In the genomic region with DNA sequence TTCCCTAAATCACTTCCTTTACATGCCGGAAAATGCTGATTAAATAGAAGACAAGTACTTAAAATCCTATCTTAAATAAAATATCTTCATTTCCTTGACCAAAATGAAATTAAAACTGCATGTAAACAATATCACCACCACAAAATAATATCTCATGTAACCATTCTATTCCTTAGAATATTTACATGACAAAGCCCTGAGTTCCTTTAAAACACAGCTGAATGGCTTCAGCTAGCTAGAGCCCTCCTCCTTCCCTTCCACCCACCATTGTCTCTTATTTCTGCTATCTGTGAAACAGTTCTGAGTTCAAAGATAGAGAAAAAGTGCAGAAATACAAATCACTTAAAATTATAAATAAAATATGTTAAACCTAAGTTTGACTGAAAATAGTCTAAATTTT, we compare ENCODE assay signal across 12 cellular contexts.
A peak's percentile ranks its signal among the peaks of the same experiment; 100 is the strongest.
DNase-seq lines count a peak whose midpoint lies in the region; ATAC-seq, FAIRE-seq and TF ChIP-seq lines count a peak whose summit lies in the region.
"Had no signal": no experiment of that assay in that cellular context is flagged by ENCODE, and none has a peak within 500 bp of the region (broad histone marks: within the 10 kb centered on the region; RNA-seq: fewer than 3 reads in every experiment).

No MANE protein-coding gene starts in this region.

- peak overlapping the region; percentile 77 for H3K4me3 Mint-ChIP-seq in activated CD4-positive, alpha-beta T cell treated with anti-CD3 and anti-CD28 coated beads, Interleukin-2, amount 10 ng/mL, durations not matched to agents 7 days and 5 days
- H3K4me3 Mint-ChIP-seq in stimulated activated memory B cell treated with anti-CD40 and anti-IgM and Interleukin-4, amounts not matched to agents 10 μg/mL and 1 μg/mL and 100 μg/mL, for 72 hours, result peak overlapping the region; percentile 60

- ATAC-seq in RWPE2 (ENCODE audit: low read depth), result no peak
- no peak for ATAC-seq in stimulated activated memory B cell treated with anti-CD40 and anti-IgM and Interleukin-4, amounts not matched to agents 10 μg/mL and 1 μg/mL and 100 μg/mL, for 72 hours
- ATAC-seq in GM19328 (IDR thresholded peaks at IDR 0.05; ENCODE audit: unreplicated experiment), result no peak
- no peak for ATAC-seq in GM21367 (IDR thresholded peaks at IDR 0.05; ENCODE audit: unreplicated experiment)
- ATAC-seq: HepG2 had no signal

- no peaks in the 10 kb centered on the region for H3K9me3 ChIP-seq in RWPE2 (ENCODE audit: severe bottlenecking)

- no peaks in the 10 kb centered on the region for H3K27me3 Mint-ChIP-seq in activated CD4-positive, alpha-beta T cell treated with anti-CD3 and anti-CD28 coated beads, Interleukin-2, amount 10 ng/mL, durations not matched to agents 7 days and 5 days
- no peaks in the 10 kb centered on the region for H3K27me3 Mint-ChIP-seq in stimulated activated memory B cell treated with anti-CD40 and anti-IgM and Interleukin-4, amounts not matched to agents 10 μg/mL and 1 μg/mL and 100 μg/mL, for 72 hours

- H3K36me3 ChIP-seq in RWPE2 (ENCODE audit: low read depth), result no peaks in the 10 kb centered on the region

- POLR2A ChIA-PET in activated CD4-positive, alpha-beta T cell treated with anti-CD3 and anti-CD28 coated beads, Interleukin-2, amount 10 ng/mL, durations not matched to agents 7 days and 5 days (lab: Charles Lee), result no interaction called here

- H3K4me1 ChIP-seq in RWPE2 (ENCODE audit: insufficient read depth, poor library complexity, severe bottlenecking), result peaks cover 66% of the 10 kb centered on the region

- H3K27ac ChIP-seq in RWPE2 (ENCODE audit: poor library complexity, severe bottlenecking), result peak overlapping the region; percentile 34

- H3K9me3 Mint-ChIP-seq in activated CD4-positive, alpha-beta T cell treated with anti-CD3 and anti-CD28 coated beads, Interleukin-2, amount 10 ng/mL, durations not matched to agents 7 days and 5 days, result no peaks in the 10 kb centered on the region
- no peaks in the 10 kb centered on the region for H3K9me3 Mint-ChIP-seq in stimulated activated memory B cell treated with anti-CD40 and anti-IgM and Interleukin-4, amounts not matched to agents 10 μg/mL and 1 μg/mL and 100 μg/mL, for 72 hours

- no peaks in the 10 kb centered on the region for H3K27me3 ChIP-seq in RWPE2 (ENCODE audit: insufficient read depth, poor library complexity, severe bottlenecking)

- TF ChIP-seq CTCF in RWPE2 (IDR thresholded peaks at IDR 0.05; ENCODE audit: poor library complexity, severe bottlenecking), result no peak

- DNase-seq in activated CD4-positive, alpha-beta T cell treated with anti-CD3 and anti-CD28 coated beads, Interleukin-2, amount 10 ng/mL, durations not matched to agents 7 days and 5 days, result no peak
- no peak for DNase-seq in activated CD4-positive, alpha-beta T cell treated with anti-CD3 and anti-CD28 coated beads for 4 hours
- DNase-seq in RWPE2 (ENCODE audit: low spot score), result no peak
- no peak for DNase-seq in occipital lobe (lab: John Stamatoyannopoulos, UW)
- DNase-seq: islet precursor cell, NCI-H510A treated with DMSO at 0.1 percent for 48 hours, T-helper 9 cell had no signal

- H3K4me3 ChIP-seq in RWPE2 (ENCODE audit: severe bottlenecking), result no peak overlapping the region

- peak; percentile 21 for FAIRE-seq in endometrium (lab: Jason Lieb, UNC)
- FAIRE-seq: HepG2 had no signal

- CTCF ChIA-PET in activated CD4-positive, alpha-beta T cell treated with anti-CD3 and anti-CD28 coated beads, Interleukin-2, amount 10 ng/mL, durations not matched to agents 7 days and 5 days (lab: Charles Lee), result interaction anchor here (0.8 to 3.0 kb wide), 4 partner anchors 10 to 105 kb away, joined by 3 to 9 read pairs (median 4); no protein-coding TSS in a partner anchor

- H3K36me3 Mint-ChIP-seq in activated CD4-positive, alpha-beta T cell treated with anti-CD3 and anti-CD28 coated beads, Interleukin-2, amount 10 ng/mL, durations not matched to agents 7 days and 5 days (ENCODE audit: low read depth), result peaks cover 5% of the 10 kb centered on the region
- H3K36me3 Mint-ChIP-seq in stimulated activated memory B cell treated with anti-CD40 and anti-IgM and Interleukin-4, amounts not matched to agents 10 μg/mL and 1 μg/mL and 100 μg/mL, for 72 hours, result no peaks in the 10 kb centered on the region

- H3K4me1 Mint-ChIP-seq in activated CD4-positive, alpha-beta T cell treated with anti-CD3 and anti-CD28 coated beads, Interleukin-2, amount 10 ng/mL, durations not matched to agents 7 days and 5 days, result peaks cover 86% of the 10 kb centered on the region
- peaks cover 76% of the 10 kb centered on the region for H3K4me1 Mint-ChIP-seq in stimulated activated memory B cell treated with anti-CD40 and anti-IgM and Interleukin-4, amounts not matched to agents 10 μg/mL and 1 μg/mL and 100 μg/mL, for 72 hours

- peak overlapping the region; percentile 96 for H3K27ac Mint-ChIP-seq in activated CD4-positive, alpha-beta T cell treated with anti-CD3 and anti-CD28 coated beads, Interleukin-2, amount 10 ng/mL, durations not matched to agents 7 days and 5 days
- peak overlapping the region; percentile 94 for H3K27ac Mint-ChIP-seq in stimulated activated memory B cell treated with anti-CD40 and anti-IgM and Interleukin-4, amounts not matched to agents 10 μg/mL and 1 μg/mL and 100 μg/mL, for 72 hours
